In genomic region chr7:30347226-30348082, GRCh38 we compare ENCODE assay signal across 8 cellular contexts.
DNase-seq lines count a peak whose midpoint lies in the region; ATAC-seq and TF ChIP-seq lines count a peak whose summit lies in the region.

No MANE protein-coding gene starts in this region.

- H3K27ac Mint-ChIP-seq in CD8-positive, alpha-beta T cell, result peak overlapping the region; percentile 85
- peak overlapping the region; percentile 85 to 97 (median 92) for H3K27ac Mint-ChIP-seq in immature natural killer cell

- peaks cover 21% of the 10 kb centered on the region for H3K4me1 ChIP-seq in CD8-positive, alpha-beta T cell (ENCODE audit: insufficient read depth, low read length)
- peaks cover 66% of the 10 kb centered on the region for H3K4me1 ChIP-seq in OCI-LY7 (ENCODE audit: insufficient read depth, low read length, poor library complexity, severe bottlenecking)

- peaks cover 15% of the 10 kb centered on the region; the same call in 1 of the 2 replicates for H4K20me1 ChIP-seq in OCI-LY7 (ENCODE audit: insufficient read depth, low read length)

- no peaks in the 10 kb centered on the region for H3K36me3 ChIP-seq in CD8-positive, alpha-beta T cell (ENCODE audit: insufficient read depth, low read length)
- H3K36me3 ChIP-seq in OCI-LY7 (ENCODE audit: insufficient read depth, low read length), result no peaks in the 10 kb centered on the region

- no peaks in the 10 kb centered on the region for H3K9me3 Mint-ChIP-seq in CD8-positive, alpha-beta T cell
- H3K9me3 Mint-ChIP-seq in immature natural killer cell, result peaks cover 0 to 1% (median 0%) of the 10 kb centered on the region in 6 donors

- peak overlapping the region; percentile 36 for H3K4me3 Mint-ChIP-seq in CD8-positive, alpha-beta T cell
- peak overlapping the region; percentile 70 to 88 (median 82) for H3K4me3 Mint-ChIP-seq in immature natural killer cell

- intact Hi-C loops in CD8-positive, alpha-beta T cell (cut with DNase I, micrococcal nuclease), result loop anchor here (1.0 to 10.0 kb wide), 9 partner anchors 9 to 321 kb away; partner anchors contain the start of genes ZNRF2 (in 2 of the 2), FKBP14 (in 1 of the 2), GARS1 (in 1 of the 2) and GGCT (in 1 of the 2)
- intact Hi-C loops in OCI-LY7 (cut with micrococcal nuclease; ENCODE audit: unreplicated experiment), result no loop called here

- no peaks in the 10 kb centered on the region for H3K9me2 ChIP-seq in OCI-LY7 (ENCODE audit: insufficient read depth, low read length)

- H3K4me2 ChIP-seq in OCI-LY7 (ENCODE audit: low read length), result peak overlapping the region; percentile 82

- no peak overlapping the region for H3K4me3 ChIP-seq in CD8-positive, alpha-beta T cell (ENCODE audit: low read depth, low read length)
- peak overlapping the region; percentile 31 for H3K4me3 ChIP-seq in OCI-LY7 (ENCODE audit: low read depth, low read length, poor library complexity, severe bottlenecking)

- DNase-seq in CD8-positive, alpha-beta T cell, result no peak
- no peak for DNase-seq in OCI-LY7 (ENCODE audit: low spot score)
- DNase-seq in immature natural killer cell, result no peak
- no peak for DNase-seq in NCI-H526 (lab: John Stamatoyannopoulos, UW)
- no peak for DNase-seq in cerebellum (ENCODE audit: low spot score)
- DNase-seq in NCI-H2107 (lab: John Stamatoyannopoulos, UW), result no peak
- DNase-seq in GDM1 (lab: John Stamatoyannopoulos, UW), result no peak

- H2AFZ ChIP-seq in OCI-LY7 (ENCODE audit: low read length), result no peak overlapping the region

- POLR2A ChIA-PET in CD8-positive, alpha-beta T cell (lab: Charles Lee), result interaction anchor here (0.6 to 2.2 kb wide), 8 partner anchors 12 to 212 kb away, joined by 3 to 14 read pairs (median 4); no protein-coding TSS in a partner anchor
- POLR2A ChIA-PET in OCI-LY7 (lab: Charles Lee), result interaction anchor here (0.6 to 4.4 kb wide), 8 partner anchors 9 to 259 kb away, joined by 3 to 21 read pairs (median 4); partner anchors contain the start of gene NOD1

- no TSS peak for BruUV-seq in OCI-LY7 (replicated peaks; lab: Mats Ljungman, UMichigan)

- no peaks in the 10 kb centered on the region for H3K27me3 ChIP-seq in CD8-positive, alpha-beta T cell (ENCODE audit: insufficient read depth, low read length)

- no peaks in the 10 kb centered on the region for H3K27me3 Mint-ChIP-seq in CD8-positive, alpha-beta T cell (ENCODE audit: low read depth)
- H3K27me3 Mint-ChIP-seq in immature natural killer cell (ENCODE audit: low read depth in 3 of 3), result peaks cover 5 to 12% (median 6%) of the 10 kb centered on the region in 3 donors

- H3K27ac ChIP-seq in CD8-positive, alpha-beta T cell (ENCODE audit: low read depth, low read length), result peak overlapping the region; percentile 39
- H3K27ac ChIP-seq in OCI-LY7 (ENCODE audit: low read depth, low read length, poor library complexity, severe bottlenecking), result peak overlapping the region; percentile 31

- ATAC-seq in CD8-positive, alpha-beta T cell, result peak; percentile 19
- ATAC-seq in GM21737 (IDR thresholded peaks at IDR 0.05; ENCODE audit: unreplicated experiment), result peak; percentile 26

- H3K4me1 Mint-ChIP-seq in CD8-positive, alpha-beta T cell (ENCODE audit: low read depth), result peaks cover 56% of the 10 kb centered on the region
- peaks cover 58 to 90% of the 10 kb centered on the region in 2 donors for H3K4me1 Mint-ChIP-seq in immature natural killer cell

- no peaks in the 10 kb centered on the region for H3K9me3 ChIP-seq in CD8-positive, alpha-beta T cell (ENCODE audit: low read length)
- no peaks in the 10 kb centered on the region for H3K9me3 ChIP-seq in OCI-LY7 (ENCODE audit: low read length)

- TF ChIP-seq CTCF in CD8-positive, alpha-beta T cell (IDR thresholded peaks at IDR 0.05), result no peak
- no peak for TF ChIP-seq CTCF in OCI-LY7 (conservative IDR thresholded peaks at IDR 0.05; ENCODE audit: low read length)

- no peaks in the 10 kb centered on the region for H3K36me3 Mint-ChIP-seq in CD8-positive, alpha-beta T cell
- no peaks in the 10 kb centered on the region for H3K36me3 Mint-ChIP-seq in immature natural killer cell

- CTCF ChIA-PET in CD8-positive, alpha-beta T cell (lab: Charles Lee), result interaction anchor here (0.6 to 7.3 kb wide), 5 partner anchors 32 to 285 kb away, joined by 4 to 75 read pairs (median 4); no protein-coding TSS in a partner anchor
- CTCF ChIA-PET in OCI-LY7 (lab: Charles Lee; ENCODE audit: unreplicated experiment), result interaction anchor here (1.3 kb wide), 1 partner anchor 69 kb away, joined by 3 read pairs; no protein-coding TSS in a partner anchor

- H3K79me2 ChIP-seq in OCI-LY7 (ENCODE audit: insufficient read depth, low read depth, low read length), result peaks cover 98% of the 10 kb centered on the region
